Comparison of ENCODE assay signal across 12 cellular contexts in genomic region chr1:94326329-94326728, GRCh38.
DNase-seq lines count a peak whose midpoint lies in the region; ATAC-seq, FAIRE-seq and TF ChIP-seq lines count a peak whose summit lies in the region.
"Had no signal": no experiment of that assay in that cellular context is flagged by ENCODE, and none has a peak within 500 bp of the region (broad histone marks: within the 10 kb centered on the region; RNA-seq: fewer than 3 reads in every experiment).

No MANE protein-coding gene starts in this region.

- no peak overlapping the region for H4K91ac ChIP-seq in mesenchymal stem cell (ENCODE audit: low read length)

- DNase-seq in cardiac muscle cell (ENCODE audit: low read depth in 1 of 2, low spot score in 1 of 2) (peak; percentile 20 to 42), Right ventricle myocardium superior (no peak), breast epithelium (ENCODE audit: low spot score in 2 of 2) (no peak), mesenchymal stem cell (no peak), urothelium cell line (ENCODE audit: low spot score) (peak; percentile 45), HCEC 1CT (no peak), NCI-H82 (lab: John Stamatoyannopoulos, UW) (no peak)
- DNase-seq: activated T-cell treated with anti-CD3 and anti-CD28 coated beads, Interleukin-2, amount 50 U/mL, for 1 hour; GDM1; naive B cell; stimulated activated naive CD4-positive, alpha-beta T cell had no signal

- no peak overlapping the region for H3K14ac ChIP-seq in mesenchymal stem cell (ENCODE audit: low read length in 2 of 2)

- H3K36me3 ChIP-seq in cardiac muscle cell (no peaks in the 10 kb centered on the region), breast epithelium (no peaks in the 10 kb centered on the region), mesenchymal stem cell (ENCODE audit: control insufficient read depth in 1 of 2, insufficient read depth in 2 of 2, low read depth in 1 of 2, low read length in 2 of 2) (no peaks in the 10 kb centered on the region)

- no peaks in the 10 kb centered on the region for H3K79me1 ChIP-seq in mesenchymal stem cell (replicated peaks; ENCODE audit: low read length, poor library complexity, severe bottlenecking)

- 9% methylated on average over 2 of the region's 4 CpGs for WGBS in mesenchymal stem cell

- H2BK15ac ChIP-seq in mesenchymal stem cell (ENCODE audit: low read depth, poor library complexity, severe bottlenecking), result no peak overlapping the region

- ATAC-seq in Right ventricle myocardium superior (ENCODE audit: poor library complexity) (no peak), HG03135 (IDR thresholded peaks at IDR 0.05; ENCODE audit: unreplicated experiment) (no peak)

- intact Hi-C loops in Right ventricle myocardium superior (cut with DNase I), result loop anchor here (5.0 kb wide), 1 partner anchor 79 kb away; no protein-coding TSS in a partner anchor
- intact Hi-C loops in breast epithelium (cut with DNase I; ENCODE audit: low total_unique reads), result loop anchor here (10.0 kb wide), 1 partner anchor 72 kb away; no protein-coding TSS in a partner anchor

- TF ChIP-seq POLR2A in breast epithelium (IDR thresholded peaks at IDR 0.05), result no peak

- peak overlapping the region in 1 of 2 experiments; percentile 6 for H3K18ac ChIP-seq in mesenchymal stem cell (ENCODE audit: low read depth in 1 of 2, low read length in 2 of 2)

- H3K27me3 ChIP-seq in cardiac muscle cell (no peaks in the 10 kb centered on the region), breast epithelium (no peaks in the 10 kb centered on the region), mesenchymal stem cell (ENCODE audit: control insufficient read depth in 1 of 2, insufficient read depth in 1 of 2, low read length in 2 of 2) (no peaks in the 10 kb centered on the region)

- no peak overlapping the region for H2BK120ac ChIP-seq in mesenchymal stem cell (ENCODE audit: low read depth, low read length)

- no peaks in the 10 kb centered on the region for H3K9me3 ChIP-seq in cardiac muscle cell (ENCODE audit: low read depth)
- H3K9me3 ChIP-seq in breast epithelium, result no peaks in the 10 kb centered on the region
- no peaks in the 10 kb centered on the region for H3K9me3 ChIP-seq in mesenchymal stem cell (ENCODE audit: control insufficient read depth, low read length)

- H3K4me2 ChIP-seq in mesenchymal stem cell (ENCODE audit: low read length, poor library complexity, severe bottlenecking), result no peak overlapping the region

- H2AK5ac ChIP-seq in mesenchymal stem cell (ENCODE audit: low read length, severe bottlenecking), result peak overlapping the region; percentile 78

- no peak overlapping the region for H3K23ac ChIP-seq in mesenchymal stem cell (ENCODE audit: low read length in 2 of 2)

- peak overlapping the region in 1 of 2 experiments; percentile 71 for H2BK12ac ChIP-seq in mesenchymal stem cell (ENCODE audit: low read length in 2 of 2)

- no peak overlapping the region for H3K4ac ChIP-seq in mesenchymal stem cell (ENCODE audit: low read depth in 1 of 2, low read length in 2 of 2)

- no peak for FAIRE-seq in urothelium cell line (lab: Jason Lieb, UNC)

- H3K9ac ChIP-seq in mesenchymal stem cell (ENCODE audit: low read length), result peak overlapping the region; percentile 77

- H3K27ac ChIP-seq in cardiac muscle cell (peak overlapping the region; percentile 51), breast epithelium (peak overlapping the region; percentile 91 to 95), mesenchymal stem cell (ENCODE audit: low read length, poor library complexity, severe bottlenecking) (peak overlapping the region; percentile 94)

- H4K8ac ChIP-seq in mesenchymal stem cell (ENCODE audit: low read length), result peak overlapping the region; percentile 56

- H3K4me3 ChIP-seq in cardiac muscle cell, result no peak overlapping the region
- no peak overlapping the region for H3K4me3 ChIP-seq in breast epithelium
- H3K4me3 ChIP-seq in mesenchymal stem cell (ENCODE audit: insufficient read depth in 1 of 2, low read depth in 1 of 2, low read length in 2 of 2), result peak overlapping the region in 1 of 2 experiments; percentile 60

- H2AFZ ChIP-seq in mesenchymal stem cell (ENCODE audit: low read depth, low read length), result no peak overlapping the region

- peak overlapping the region; percentile 97 for H2BK5ac ChIP-seq in mesenchymal stem cell (ENCODE audit: low read depth, low read length, poor library complexity, severe bottlenecking)

- no peak for TF ChIP-seq CTCF in cardiac muscle cell (IDR thresholded peaks at IDR 0.05; ENCODE audit: low read depth, low read length)
- no peak for TF ChIP-seq CTCF in breast epithelium (IDR thresholded peaks at IDR 0.05)

- H3K4me1 ChIP-seq in cardiac muscle cell (ENCODE audit: low read depth) (peaks cover 23% of the 10 kb centered on the region), breast epithelium (peaks cover 0 to 8% of the 10 kb centered on the region in 2 donors), mesenchymal stem cell (ENCODE audit: control insufficient read depth, insufficient read depth, low read depth, low read length) (peaks cover 20% of the 10 kb centered on the region)

Comparison
In these comparisons a context has a peak if more than half of its experiments do, and no peak if none do; other contexts are left out.
1. DNase-seq: peak in cardiac muscle cell (2 of 2) and urothelium cell line (single experiment); none in Right ventricle myocardium superior (single experiment), breast epithelium (0 of 2), mesenchymal stem cell (single experiment), HCEC 1CT (single experiment) and NCI-H82 (single experiment).
2. Peak in every context shown above with its lines, with median percentiles within 50 percentile points of each other: H3K27ac ChIP-seq.